26 cellular contexts compared by ENCODE assay signal in the genomic region with DNA sequence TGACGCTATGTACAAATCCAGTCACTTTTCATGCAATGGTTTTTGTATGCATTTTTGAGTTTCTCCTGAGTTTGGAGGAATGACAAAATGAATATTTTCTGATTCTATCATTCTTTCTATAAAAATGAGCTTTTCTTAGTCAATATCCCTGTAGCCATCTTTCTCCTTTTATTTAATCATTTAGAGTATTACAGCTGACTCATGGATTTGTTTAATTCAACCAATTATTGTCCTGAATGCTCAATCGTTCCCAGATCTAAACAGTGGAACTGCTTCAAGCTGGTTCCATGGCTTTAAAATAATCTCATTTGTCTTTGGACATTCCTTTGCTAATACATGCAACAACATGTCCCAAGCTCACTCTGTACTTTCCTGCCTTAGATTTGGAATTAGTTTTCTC.
DNase-seq lines count a peak whose midpoint lies in the region; ATAC-seq, FAIRE-seq and TF ChIP-seq lines count a peak whose summit lies in the region.
"Had no signal": no experiment of that assay in that cellular context is flagged by ENCODE, and none has a peak within 500 bp of the region (broad histone marks: within the 10 kb centered on the region; RNA-seq: fewer than 3 reads in every experiment).

No MANE protein-coding gene starts in this region.

- no peaks in the 10 kb centered on the region for H3K36me3 ChIP-seq in HepG2 (replicated peaks in 1 of 2; ENCODE audit: control insufficient read depth in 1 of 2, insufficient read depth in 2 of 2, low read length in 2 of 2)
- H3K36me3 ChIP-seq in right lobe of liver: no peaks in the 10 kb centered on the region
- H3K36me3 ChIP-seq in K562 (ENCODE audit: control insufficient read depth, insufficient read depth, low read length): peaks cover 15% of the 10 kb centered on the region
- H3K36me3 ChIP-seq: BLaER1 treated with 17β-estradiol and CSF1 and Interleukin-3, amounts not matched to agents 10 nM and 100 nM had no signal

- peaks cover 0 to 19% of the 10 kb centered on the region in 2 donors for H3K9me3 Mint-ChIP-seq in stimulated activated naive CD8-positive, alpha-beta T cell treated with anti-CD3 and anti-CD28 coated beads, Interleukin-15, amount 100 ng/mL, for 72 hours

- ATAC-seq in HepG2 (no peak), right lobe of liver (no peak), K562 (no peak), GM21717 (IDR thresholded peaks at IDR 0.05; ENCODE audit: unreplicated experiment) (no peak)
- no peak for ATAC-seq in stimulated activated naive CD8-positive, alpha-beta T cell treated with anti-CD3 and anti-CD28 coated beads, Interleukin-15, amount 100 ng/mL, for 72 hours
- ATAC-seq: CD8-positive, alpha-beta T cell; GM12878 had no signal

- H3K4me2 ChIP-seq in HepG2 (ENCODE audit: low read depth, low read length): no peak overlapping the region
- no peak overlapping the region for H3K4me2 ChIP-seq in K562 (ENCODE audit: insufficient read depth, low read length)
- H3K4me2 ChIP-seq: BLaER1 treated with 17β-estradiol and CSF1 and Interleukin-3, amounts not matched to agents 10 nM and 100 nM had no signal

- DNase-seq in HepG2 (ENCODE audit: low spot score): no peak
- no peak for DNase-seq in right lobe of liver
- DNase-seq in D721Med (ENCODE audit: insufficient read length, low spot score): no peak
- no peak for DNase-seq in K562 (ENCODE audit: extremely low read depth in 1 of 4, low spot score in 3 of 4)
- DNase-seq in stimulated activated naive CD8-positive, alpha-beta T cell treated with anti-CD3 and anti-CD28 coated beads, Interleukin-15, amount 100 ng/mL, for 72 hours: no peak
- DNase-seq: 8988T; AML-193; Caco-2; Calu3; CD4-positive, alpha-beta T cell; CD8-positive, alpha-beta T cell; DMS 273 treated with DMSO at 0.1 percent for 48 hours; DMS153; DMS53; DMS79; DND-41; EL; GDM1 had no signal

- no peaks in the 10 kb centered on the region for H3K27me3 ChIP-seq in HepG2 (ENCODE audit: control insufficient read depth in 1 of 2, insufficient read depth in 2 of 2, low read length in 2 of 2)
- H3K27me3 ChIP-seq in right lobe of liver: no peaks in the 10 kb centered on the region
- H3K27me3 ChIP-seq in K562 (ENCODE audit: control insufficient read depth in 2 of 2, insufficient read depth in 2 of 2, low read length in 2 of 2): no peaks in the 10 kb centered on the region
- H3K27me3 ChIP-seq: BLaER1 treated with 17β-estradiol and CSF1 and Interleukin-3, amounts not matched to agents 10 nM and 100 nM had no signal

- POLR2A ChIA-PET in HepG2 (lab: Yijun Ruan, JAX): no interaction called here
- POLR2A ChIA-PET in K562 (lab: Yijun Ruan, JAX): no interaction called here

- TF ChIP-seq EP300 in HepG2 (IDR thresholded peaks at IDR 0.05; ENCODE audit: low read depth in 2 of 2, low read length in 2 of 2): no peak
- no peak for TF ChIP-seq EP300 in HepG2 (CRISPR knock-in tag; IDR thresholded peaks at IDR 0.05; ENCODE audit: borderline replicate concordance)
- no peak for TF ChIP-seq EP300 in K562 (IDR thresholded peaks at IDR 0.05; ENCODE audit: low read length)

- H3K4me1 ChIP-seq in HepG2 (ENCODE audit: insufficient read depth, low read length) (peaks cover 16% of the 10 kb centered on the region; the same call in 1 of the 2 replicates), right lobe of liver (no peaks in the 10 kb centered on the region), K562 (replicated peaks in 1 of 2; ENCODE audit: control insufficient read depth in 2 of 2, insufficient read depth in 2 of 2, low read length in 2 of 2) (no peaks in the 10 kb centered on the region)
- H3K4me1 ChIP-seq: Caco-2 had no signal

- H4K20me1 ChIP-seq in HepG2 (ENCODE audit: insufficient read depth, low read length): no peaks in the 10 kb centered on the region
- no peaks in the 10 kb centered on the region for H4K20me1 ChIP-seq in K562 (replicated peaks; ENCODE audit: control insufficient read depth, insufficient read depth, low read length)
- H4K20me1 ChIP-seq: BLaER1 treated with 17β-estradiol and CSF1 and Interleukin-3, amounts not matched to agents 10 nM and 100 nM had no signal

- no peaks in the 10 kb centered on the region for H3K4me1 Mint-ChIP-seq in stimulated activated naive CD8-positive, alpha-beta T cell treated with anti-CD3 and anti-CD28 coated beads, Interleukin-15, amount 100 ng/mL, for 72 hours
- H3K4me1 Mint-ChIP-seq: B cell had no signal

- FAIRE-seq in HepG2 (lab: Jason Lieb, UNC) (no peak), D721Med (lab: Jason Lieb, UNC) (peak; percentile 32), K562 (lab: Jason Lieb, UNC) (no peak)
- FAIRE-seq: A204.1, GM12878, GM12892, GM18507 had no signal

- BruUV-seq in HepG2 (replicated peaks; lab: Mats Ljungman, UMichigan) (no TSS peak), K562 (replicated peaks; lab: Mats Ljungman, UMichigan) (no TSS peak)

- TF ChIP-seq RAD21 in HepG2 (CRISPR knock-in tag; IDR thresholded peaks at IDR 0.05) (no peak), K562 (CRISPR knock-in tag; conservative IDR thresholded peaks at IDR 0.05 in 1 of 2, IDR thresholded peaks at IDR 0.05 in 1 of 2) (no peak)

- in situ Hi-C loops in HepG2 (cut with HindIII; ENCODE audit: extremely low pct_ligation_motif_present, low pct_unique_long_range_greater_than_20kb): no loop called here
- in situ Hi-C loops in K562 (cut with MboI): no loop called here

- H3K27me3 Mint-ChIP-seq in stimulated activated naive CD8-positive, alpha-beta T cell treated with anti-CD3 and anti-CD28 coated beads, Interleukin-15, amount 100 ng/mL, for 72 hours: no peaks in the 10 kb centered on the region
- H3K27me3 Mint-ChIP-seq: B cell; CD4-positive, alpha-beta T cell had no signal

- TF ChIP-seq CTCF in HepG2 (CRISPR knock-in tag; IDR thresholded peaks at IDR 0.05) (no peak), right lobe of liver (IDR thresholded peaks at IDR 0.05) (no peak), D721Med (IDR thresholded peaks at IDR 0.05; ENCODE audit: insufficient read depth, missing control alignments) (no peak), K562 (IDR thresholded peaks at IDR 0.05 in 2 of 3, conservative IDR thresholded peaks at IDR 0.05 in 1 of 3; ENCODE audit: insufficient read depth in 2 of 3, low read depth in 1 of 3, low read length in 3 of 3) (no peak)

- H3K27ac ChIP-seq in HepG2 (ENCODE audit: extremely low read length, insufficient read depth, low read length) (no peak overlapping the region), right lobe of liver (no peak overlapping the region), K562 (ENCODE audit: extremely low read depth, low read depth, low read length) (no peak overlapping the region)
- H3K27ac ChIP-seq: BLaER1 treated with 17β-estradiol and CSF1 and Interleukin-3, amounts not matched to agents 10 nM and 100 nM; C4-2B had no signal

- no peak for TF ChIP-seq POLR2A in HepG2 (IDR thresholded peaks at IDR 0.05; ENCODE audit: insufficient read depth in 1 of 2, low read depth in 2 of 2, low read length in 2 of 2)
- no peak for TF ChIP-seq POLR2A in right lobe of liver (IDR thresholded peaks at IDR 0.05)
- no peak for TF ChIP-seq POLR2A in K562 (conservative IDR thresholded peaks at IDR 0.05)

- H3K4me3 ChIP-seq in HepG2 (replicated peaks in 1 of 3; ENCODE audit: insufficient read depth in 1 of 3, low read depth in 2 of 3, low read length in 3 of 3): no peak overlapping the region
- H3K4me3 ChIP-seq in right lobe of liver: no peak overlapping the region
- no peak overlapping the region for H3K4me3 ChIP-seq in K562
- H3K4me3 ChIP-seq: BLaER1 treated with 17β-estradiol and CSF1 and Interleukin-3, amounts not matched to agents 10 nM and 100 nM; GM12878 had no signal

- CTCF ChIA-PET in HepG2 (lab: Yijun Ruan, JAX; ENCODE audit: low intra/inter-chr PET ratio, low total read pairs): no interaction called here
- CTCF ChIA-PET in K562 (lab: Yijun Ruan, JAX; ENCODE audit: low intra/inter-chr PET ratio): no interaction called here

- no peak overlapping the region for H3K27ac Mint-ChIP-seq in stimulated activated naive CD8-positive, alpha-beta T cell treated with anti-CD3 and anti-CD28 coated beads, Interleukin-15, amount 100 ng/mL, for 72 hours
- H3K27ac Mint-ChIP-seq: B cell; CD4-positive, alpha-beta T cell; CD8-positive, alpha-beta T cell had no signal

- H3K79me2 ChIP-seq in HepG2 (ENCODE audit: insufficient read depth, low read length): no peaks in the 10 kb centered on the region
- H3K79me2 ChIP-seq in K562 (ENCODE audit: control insufficient read depth, insufficient read depth, low read length): no peaks in the 10 kb centered on the region

- H3K4me3 Mint-ChIP-seq in stimulated activated naive CD8-positive, alpha-beta T cell treated with anti-CD3 and anti-CD28 coated beads, Interleukin-15, amount 100 ng/mL, for 72 hours: no peak overlapping the region
- H3K4me3 Mint-ChIP-seq: B cell; CD4-positive, alpha-beta T cell; CD8-positive, alpha-beta T cell had no signal

- 45% methylated on average over 2 of the region's 2 CpGs for WGBS in HepG2 (ENCODE audit: low lambda C conversion rate)
- WGBS in right lobe of liver (ENCODE audit: insufficient coverage, low coverage, low lambda C conversion rate, missing lambda C conversion rate): 57% methylated on average over 2 of the region's 2 CpGs
- WGBS in K562 (ENCODE audit: insufficient coverage, low coverage, missing lambda C conversion rate): 91% methylated on average over 2 of the region's 2 CpGs

- no peaks in the 10 kb centered on the region for H3K9me1 ChIP-seq in K562 (ENCODE audit: control insufficient read depth, insufficient read depth, low read length)

- H3K9ac ChIP-seq in HepG2 (ENCODE audit: insufficient read depth, low read depth, low read length) (no peak overlapping the region), K562 (ENCODE audit: insufficient read depth in 1 of 2, low read depth in 2 of 2, low read length in 2 of 2) (no peak overlapping the region)
- H3K9ac ChIP-seq: BLaER1 treated with 17β-estradiol and CSF1 and Interleukin-3, amounts not matched to agents 10 nM and 100 nM had no signal

- H3K9me3 ChIP-seq in HepG2 (ENCODE audit: low read length) (no peaks in the 10 kb centered on the region), right lobe of liver (no peaks in the 10 kb centered on the region), K562 (replicated peaks; ENCODE audit: control insufficient read depth, insufficient read depth, low read depth, low read length) (no peaks in the 10 kb centered on the region)
- H3K9me3 ChIP-seq: Caco-2 had no signal

- intact Hi-C loops in HepG2 (cut with micrococcal nuclease; ENCODE audit: unreplicated experiment) (no loop called here), right lobe of liver (cut with DNase I) (no loop called here), K562 (cut with micrococcal nuclease) (no loop called here)

- H2AFZ ChIP-seq in HepG2 (ENCODE audit: low read length) (no peak overlapping the region), K562 (ENCODE audit: low read depth, low read length) (no peak overlapping the region)

TF ChIP-seq in HepG2, 621 proteins besides CTCF, POLR2A, EP300 and RAD21 (continues in another document):
- peak; percentile 48 to 72; a peak in 3 of 4 replicates for TF ChIP-seq MAFK (conservative IDR thresholded peaks at IDR 0.05 in 1 of 2, IDR thresholded peaks at IDR 0.05 in 1 of 2; ENCODE audit: low read length in 2 of 2)

TF ChIP-seq in K562, 482 proteins besides CTCF, POLR2A, EP300 and RAD21 (continues in another document):
- TF ChIP-seq C11orf30 (IDR thresholded peaks at IDR 0.05; ENCODE audit: low read depth): peak; percentile 60
- peak; percentile 79 for TF ChIP-seq ZNF316 (IDR thresholded peaks at IDR 0.05)
- 0 out of 2 replicates have a peak, but pooled peaks have one; percentile 19 for TF ChIP-seq MAFK (IDR thresholded peaks at IDR 0.05; ENCODE audit: low read length)
- peak; percentile 46 for TF ChIP-seq MAFG (tag; conservative IDR thresholded peaks at IDR 0.05)

Comparison
In these comparisons a context has a peak if more than half of its experiments do, and no peak if none do; other contexts are left out.
1. Of the 241 proteins assayed by ChIP-seq in both HepG2 and K562: peak only in HepG2: none; only in K562: MAFG; in both: MAFF and MAFK; in neither: 238.